Comparison of ENCODE assay signal across 8 cellular contexts in the genomic region with DNA sequence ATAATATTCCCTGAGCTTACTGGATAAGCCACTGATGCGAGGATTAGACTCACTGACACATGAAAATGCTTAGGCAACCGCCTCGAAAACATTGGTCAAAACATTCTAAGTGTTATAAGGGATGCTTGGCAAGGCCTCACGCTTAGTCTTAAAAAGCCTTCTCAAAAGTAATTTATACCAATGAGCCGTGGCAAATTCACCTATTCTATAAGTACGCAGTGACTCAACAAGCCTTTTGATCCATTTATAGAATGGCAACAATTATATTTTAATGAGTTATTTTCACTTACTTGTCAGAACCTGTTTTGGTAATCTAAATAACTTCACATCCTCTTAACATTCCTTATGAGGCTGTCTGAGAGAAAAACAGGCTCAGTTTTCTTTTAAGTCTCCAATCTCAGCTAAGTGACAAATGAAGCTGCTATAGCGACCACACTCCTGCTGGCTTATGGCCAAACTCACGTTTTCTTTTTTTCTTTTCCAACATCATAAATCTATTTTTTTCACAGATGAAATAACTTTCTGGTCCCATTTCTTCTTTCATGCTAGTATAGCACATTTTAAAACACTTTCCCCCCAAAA.
DNase-seq lines count a peak whose midpoint lies in the region; ATAC-seq and TF ChIP-seq lines count a peak whose summit lies in the region.

No MANE protein-coding gene starts in this region.

- H3K4me3 ChIP-seq in iPS-18a (ENCODE audit: low read length), result peak overlapping the region; percentile 87
- peak overlapping the region; percentile 7 to 85 (median 66) for H3K4me3 ChIP-seq in subcutaneous abdominal adipose tissue (ENCODE audit: low read depth in 1 of 5, low read length in 5 of 5)
- H3K4me3 ChIP-seq in adrenal gland, result no peak overlapping the region

- TF ChIP-seq CTCF in activated CD8-positive, alpha-beta T cell treated with anti-CD3 and anti-CD28 coated beads for 36 hours (IDR thresholded peaks at IDR 0.05), result no peak
- TF ChIP-seq CTCF in adrenal gland (IDR thresholded peaks at IDR 0.05), result no peak

- H3K9ac ChIP-seq in iPS-18a (ENCODE audit: low read length) (peak overlapping the region; percentile 71), subcutaneous abdominal adipose tissue (ENCODE audit: low read length in 5 of 5) (peak overlapping the region in 3 of 5 donors; percentile 46 to 74 (median 60))

- 47 to 71% (median 58%) methylated on average over 8 of the region's 8 CpGs for WGBS in adrenal gland, 4 donors

- TF ChIP-seq POLR2A in adrenal gland (IDR thresholded peaks at IDR 0.05), result no peak

- CTCF ChIA-PET in activated CD4-positive, alpha-beta T cell treated with anti-CD3 and anti-CD28 coated beads for 36 hours (lab: Charles Lee), result interaction anchor here (0.6 to 16.1 kb wide), 10 partner anchors 10 to 103 kb away, joined by 3 to 187 read pairs (median 14); no protein-coding TSS in a partner anchor
- CTCF ChIA-PET in activated CD8-positive, alpha-beta T cell treated with anti-CD3 and anti-CD28 coated beads for 36 hours (lab: Charles Lee), result interaction anchor here (1.0 to 16.1 kb wide), 7 partner anchors 9 to 54 kb away, joined by 3 to 252 read pairs (median 19); no protein-coding TSS in a partner anchor

- no peaks in the 10 kb centered on the region for H3K27me3 Mint-ChIP-seq in activated CD4-positive, alpha-beta T cell treated with anti-CD3 and anti-CD28 coated beads for 36 hours
- no peaks in the 10 kb centered on the region for H3K27me3 Mint-ChIP-seq in activated CD8-positive, alpha-beta T cell treated with anti-CD3 and anti-CD28 coated beads for 36 hours

- peak overlapping the region; percentile 95 for H3K27ac Mint-ChIP-seq in activated CD4-positive, alpha-beta T cell treated with anti-CD3 and anti-CD28 coated beads for 36 hours
- peak overlapping the region; percentile 93 for H3K27ac Mint-ChIP-seq in activated CD8-positive, alpha-beta T cell treated with anti-CD3 and anti-CD28 coated beads for 36 hours

- peak overlapping the region; percentile 88 for H3K4me3 Mint-ChIP-seq in activated CD4-positive, alpha-beta T cell treated with anti-CD3 and anti-CD28 coated beads for 36 hours
- H3K4me3 Mint-ChIP-seq in activated CD8-positive, alpha-beta T cell treated with anti-CD3 and anti-CD28 coated beads for 36 hours, result peak overlapping the region; percentile 87

- H3K36me3 ChIP-seq in iPS-18a (ENCODE audit: control insufficient read depth, low read depth, low read length) (no peaks in the 10 kb centered on the region), subcutaneous abdominal adipose tissue (ENCODE audit: control insufficient read depth in 5 of 5, insufficient read depth in 5 of 5, low read length in 5 of 5) (no peaks in the 10 kb centered on the region), adrenal gland (replicated peaks in 1 of 2) (no peaks in the 10 kb centered on the region)

- peak; percentile 37 for DNase-seq in activated CD4-positive, alpha-beta T cell treated with anti-CD3 and anti-CD28 coated beads for 36 hours
- DNase-seq in activated CD4-positive, alpha-beta T cell treated with anti-CD3 and anti-CD28 coated beads for 48 hours, result no peak
- no peak for DNase-seq in activated CD8-positive, alpha-beta T cell treated with anti-CD3 and anti-CD28 coated beads for 36 hours
- DNase-seq in adrenal gland (no peak), NCI-H1048 (lab: John Stamatoyannopoulos, UW) (no peak), SKM-1 treated with dmso at 0.1 percent for 144 hours (lab: John Stamatoyannopoulos, UW; ENCODE audit: unreplicated experiment) (no peak)

- no peak overlapping the region for H3K27ac ChIP-seq in iPS-18a (ENCODE audit: low read length)
- peak overlapping the region; percentile 11 for H3K27ac ChIP-seq in subcutaneous abdominal adipose tissue (ENCODE audit: low read depth, low read length)
- H3K27ac ChIP-seq in adrenal gland, result peak overlapping the region in 1 of 5 donors; percentile 63

- H3K4me1 Mint-ChIP-seq in activated CD4-positive, alpha-beta T cell treated with anti-CD3 and anti-CD28 coated beads for 36 hours, result peaks cover 63% of the 10 kb centered on the region
- peaks cover 60% of the 10 kb centered on the region for H3K4me1 Mint-ChIP-seq in activated CD8-positive, alpha-beta T cell treated with anti-CD3 and anti-CD28 coated beads for 36 hours (ENCODE audit: low read depth)

- H3K36me3 Mint-ChIP-seq in activated CD4-positive, alpha-beta T cell treated with anti-CD3 and anti-CD28 coated beads for 36 hours (ENCODE audit: low read depth), result peaks cover 6% of the 10 kb centered on the region
- H3K36me3 Mint-ChIP-seq in activated CD8-positive, alpha-beta T cell treated with anti-CD3 and anti-CD28 coated beads for 36 hours (ENCODE audit: low read depth), result peaks cover 22% of the 10 kb centered on the region

- intact Hi-C loops in activated CD4-positive, alpha-beta T cell treated with anti-CD3 and anti-CD28 coated beads for 36 hours (cut with DNase I, micrococcal nuclease), result loop anchor here in 1 of 2 experiments (5.0 to 10.0 kb wide), 3 partner anchors 353 to 841 kb away; a partner anchor contains a TSS
- intact Hi-C loops in activated CD8-positive, alpha-beta T cell treated with anti-CD3 and anti-CD28 coated beads for 36 hours (cut with micrococcal nuclease), result loop anchor here (1.0 to 5.0 kb wide), 2 partner anchors 9 to 33 kb away; no protein-coding TSS in a partner anchor
- intact Hi-C loops in adrenal gland (cut with DNase I), result no loop called here

- H3K9me3 Mint-ChIP-seq in activated CD4-positive, alpha-beta T cell treated with anti-CD3 and anti-CD28 coated beads for 36 hours (ENCODE audit: low read depth), result no peaks in the 10 kb centered on the region
- no peaks in the 10 kb centered on the region for H3K9me3 Mint-ChIP-seq in activated CD8-positive, alpha-beta T cell treated with anti-CD3 and anti-CD28 coated beads for 36 hours

- H3K27me3 ChIP-seq in iPS-18a (ENCODE audit: control insufficient read depth, insufficient read depth, low read length) (no peaks in the 10 kb centered on the region), subcutaneous abdominal adipose tissue (ENCODE audit: control insufficient read depth in 5 of 5, insufficient read depth in 4 of 5, low read length in 5 of 5) (no peaks in the 10 kb centered on the region), adrenal gland (no peaks in the 10 kb centered on the region)

- no peak for ATAC-seq in activated CD4-positive, alpha-beta T cell treated with anti-CD3 and anti-CD28 coated beads for 36 hours
- no peak for ATAC-seq in activated CD8-positive, alpha-beta T cell treated with anti-CD3 and anti-CD28 coated beads for 36 hours

- POLR2A ChIA-PET in activated CD4-positive, alpha-beta T cell treated with anti-CD3 and anti-CD28 coated beads for 36 hours (lab: Charles Lee), result interaction anchor here (0.6 to 3.9 kb wide), 11 partner anchors 8 to 54 kb away, joined by 3 to 56 read pairs (median 6); no protein-coding TSS in a partner anchor
- POLR2A ChIA-PET in activated CD8-positive, alpha-beta T cell treated with anti-CD3 and anti-CD28 coated beads for 36 hours (lab: Charles Lee), result interaction anchor here (0.6 to 15.9 kb wide), 12 partner anchors 10 to 167 kb away, joined by 3 to 251 read pairs (median 12); no protein-coding TSS in a partner anchor

- H3K4me1 ChIP-seq in iPS-18a (ENCODE audit: control insufficient read depth, low read depth, low read length) (peaks cover 38% of the 10 kb centered on the region), subcutaneous abdominal adipose tissue (ENCODE audit: control insufficient read depth in 5 of 5, insufficient read depth in 5 of 5, low read length in 5 of 5) (peaks cover 2 to 32% (median 14%) of the 10 kb centered on the region in 5 donors), adrenal gland (replicated peaks in 1 of 2) (peaks cover 0 to 36% of the 10 kb centered on the region in 2 donors)

- H3K9me3 ChIP-seq in iPS-18a (ENCODE audit: control insufficient read depth, low read depth, low read length) (no peaks in the 10 kb centered on the region), subcutaneous abdominal adipose tissue (ENCODE audit: control insufficient read depth in 5 of 5, low read length in 5 of 5) (no peaks in the 10 kb centered on the region), adrenal gland (replicated peaks in 1 of 3) (no peaks in the 10 kb centered on the region)

Comparison
In these comparisons a context has a peak if more than half of its experiments do, and no peak if none do; other contexts are left out.
1. H3K4me3 ChIP-seq: peak in iPS-18a (single experiment) and subcutaneous abdominal adipose tissue (5 of 5); none in adrenal gland (0 of 4).